Comparison of ENCODE assay signal across 20 cellular contexts in the genomic region with DNA sequence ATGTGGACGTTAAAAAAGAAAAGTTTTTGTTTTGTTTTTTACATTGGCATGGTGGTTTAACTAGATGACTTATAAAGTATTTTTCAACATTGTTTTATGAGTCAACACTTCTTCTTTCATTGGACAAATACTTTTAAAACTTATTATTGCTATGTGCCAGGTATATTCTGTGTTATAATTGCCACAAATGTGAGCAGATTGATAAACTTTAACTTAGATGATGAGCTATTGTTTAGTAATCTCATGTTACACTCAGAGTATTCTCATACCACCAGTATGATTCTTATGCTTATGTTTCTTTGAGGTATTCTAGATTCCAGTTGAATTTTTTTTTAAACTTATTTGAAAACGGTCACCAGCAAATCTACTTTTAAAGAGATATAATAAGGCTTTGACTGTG.
A peak's percentile ranks its signal among the peaks of the same experiment; 100 is the strongest.
DNase-seq lines count a peak whose midpoint lies in the region; ATAC-seq, FAIRE-seq and TF ChIP-seq lines count a peak whose summit lies in the region.
"Had no signal": no experiment of that assay in that cellular context is flagged by ENCODE, and none has a peak within 500 bp of the region (broad histone marks: within the 10 kb centered on the region; RNA-seq: fewer than 3 reads in every experiment).

No MANE protein-coding gene starts in this region.

- H3K9me3 ChIP-seq in adipocyte (ENCODE audit: control insufficient read depth, low read length) = no peaks in the 10 kb centered on the region
- no peaks in the 10 kb centered on the region for H3K9me3 ChIP-seq in keratinocyte (ENCODE audit: control insufficient read depth, low read depth, low read length)
- no peaks in the 10 kb centered on the region for H3K9me3 ChIP-seq in hepatocyte (ENCODE audit: low read depth)
- H3K9me3 ChIP-seq: BLaER1 treated with 17β-estradiol and CSF1 and Interleukin-3, amounts not matched to agents 10 nM and 100 nM; Caco-2; Peyer's patch had no signal

- H2AFZ ChIP-seq in keratinocyte (ENCODE audit: control insufficient read depth, low read length) (no peak overlapping the region), hepatocyte (no peak overlapping the region)

- H3K27ac Mint-ChIP-seq in activated naive CD4-positive, alpha-beta T cell treated with anti-CD3 and anti-CD28 coated beads, Interleukin-2, amount 50 U/mL, for 24 hours = peak overlapping the region; percentile 30
- no peak overlapping the region for H3K27ac Mint-ChIP-seq in activated naive CD4-positive, alpha-beta T cell treated with anti-CD3 and anti-CD28 coated beads, Interleukin-2, amount 50 U/mL, for 72 hours
- peak overlapping the region; percentile 32 for H3K27ac Mint-ChIP-seq in stimulated activated effector memory CD8-positive, alpha-beta T cell treated with anti-CD3 and anti-CD28 coated beads, Interleukin-12 subunit alpha, Interleukin-12 subunit beta, amount 100 ng/mL, for 72 hours
- H3K27ac Mint-ChIP-seq in activated naive CD8-positive, alpha-beta T cell treated with anti-CD3 and anti-CD28 coated beads for 36 hours = no peak overlapping the region

- H3K9ac ChIP-seq in adipocyte (ENCODE audit: low read length) = no peak overlapping the region
- H3K9ac ChIP-seq in keratinocyte (ENCODE audit: control insufficient read depth, extremely low read depth, insufficient read depth, low read length) = no peak overlapping the region
- H3K9ac ChIP-seq: BLaER1 treated with 17β-estradiol and CSF1 and Interleukin-3, amounts not matched to agents 10 nM and 100 nM; KMS-11 had no signal

- no peak for ATAC-seq in activated naive CD4-positive, alpha-beta T cell treated with anti-CD3 and anti-CD28 coated beads, Interleukin-2, amount 50 U/mL, for 72 hours
- no peak for ATAC-seq in stimulated activated effector memory CD8-positive, alpha-beta T cell treated with anti-CD3 and anti-CD28 coated beads, Interleukin-12 subunit alpha, Interleukin-12 subunit beta, amount 100 ng/mL, for 72 hours
- ATAC-seq: GM12878 had no signal

- peak; percentile 9 for FAIRE-seq in keratinocyte (lab: Jason Lieb, UNC)
- FAIRE-seq: GM12878, GM18507 had no signal

- H3K4me3 Mint-ChIP-seq in activated naive CD4-positive, alpha-beta T cell treated with anti-CD3 and anti-CD28 coated beads, Interleukin-2, amount 50 U/mL, for 24 hours = no peak overlapping the region
- H3K4me3 Mint-ChIP-seq in stimulated activated effector memory CD8-positive, alpha-beta T cell treated with anti-CD3 and anti-CD28 coated beads, Interleukin-12 subunit alpha, Interleukin-12 subunit beta, amount 100 ng/mL, for 72 hours = no peak overlapping the region
- no peak overlapping the region for H3K4me3 Mint-ChIP-seq in activated naive CD8-positive, alpha-beta T cell treated with anti-CD3 and anti-CD28 coated beads for 36 hours

- H3K36me3 ChIP-seq in adipocyte (ENCODE audit: control insufficient read depth, insufficient read depth, low read length, severe bottlenecking) = peaks cover 9% of the 10 kb centered on the region
- no peaks in the 10 kb centered on the region for H3K36me3 ChIP-seq in keratinocyte (ENCODE audit: control insufficient read depth in 2 of 2, extremely low read depth in 1 of 2, insufficient read depth in 2 of 2, low read length in 2 of 2)
- H3K36me3 ChIP-seq in hepatocyte (replicated peaks; ENCODE audit: insufficient read depth, low read depth) = no peaks in the 10 kb centered on the region

- H3K9me2 ChIP-seq in hepatocyte (replicated peaks; ENCODE audit: insufficient read depth) = no peaks in the 10 kb centered on the region

- peaks cover 23% of the 10 kb centered on the region for H3K4me1 ChIP-seq in adipocyte (ENCODE audit: control insufficient read depth, insufficient read depth, low read length)
- no peaks in the 10 kb centered on the region for H3K4me1 ChIP-seq in keratinocyte (ENCODE audit: control insufficient read depth, extremely low read depth, insufficient read depth, low read length)
- no peaks in the 10 kb centered on the region for H3K4me1 ChIP-seq in hepatocyte (ENCODE audit: insufficient read depth)
- H3K4me1 ChIP-seq: Caco-2 had no signal

- no peaks in the 10 kb centered on the region for H3K9me1 ChIP-seq in keratinocyte (ENCODE audit: control insufficient read depth, extremely low read depth, insufficient read depth, low read length)

- peaks cover 73% of the 10 kb centered on the region for H3K4me1 Mint-ChIP-seq in activated naive CD4-positive, alpha-beta T cell treated with anti-CD3 and anti-CD28 coated beads, Interleukin-2, amount 50 U/mL, for 24 hours
- peaks cover 33% of the 10 kb centered on the region for H3K4me1 Mint-ChIP-seq in stimulated activated effector memory CD8-positive, alpha-beta T cell treated with anti-CD3 and anti-CD28 coated beads, Interleukin-12 subunit alpha, Interleukin-12 subunit beta, amount 100 ng/mL, for 72 hours
- peaks cover 55% of the 10 kb centered on the region for H3K4me1 Mint-ChIP-seq in activated naive CD8-positive, alpha-beta T cell treated with anti-CD3 and anti-CD28 coated beads for 36 hours

- H4K20me1 ChIP-seq in keratinocyte (ENCODE audit: control insufficient read depth, extremely low read depth, insufficient read depth, low read length) (no peaks in the 10 kb centered on the region), hepatocyte (ENCODE audit: insufficient read depth, poor library complexity, severe bottlenecking) (peaks cover 16% of the 10 kb centered on the region)

- H3K4me3 ChIP-seq in adipocyte (ENCODE audit: low read length) = no peak overlapping the region
- no peak overlapping the region for H3K4me3 ChIP-seq in keratinocyte (ENCODE audit: control insufficient read depth in 2 of 3, extremely low read depth in 1 of 3, insufficient read depth in 2 of 3, low read depth in 1 of 3, low read length in 3 of 3)
- H3K4me3 ChIP-seq in hepatocyte = no peak overlapping the region
- H3K4me3 ChIP-seq: BLaER1 treated with 17β-estradiol and CSF1 and Interleukin-3, amounts not matched to agents 10 nM and 100 nM; GM12878; Peyer's patch had no signal

- peaks cover 70% of the 10 kb centered on the region for H3K79me2 ChIP-seq in keratinocyte (ENCODE audit: control insufficient read depth, insufficient read depth, low read length)
- H3K79me2 ChIP-seq in hepatocyte = peaks cover 70% of the 10 kb centered on the region

- no peak for DNase-seq in activated naive CD4-positive, alpha-beta T cell treated with anti-CD3 and anti-CD28 coated beads, Interleukin-2, amount 50 U/mL, for 72 hours (ENCODE audit: low spot score in 2 of 2)
- DNase-seq in adipocyte (ENCODE audit: low read depth) (peak; percentile 10), keratinocyte (ENCODE audit: low read depth, low spot score) (no peak), SW 1271 (lab: John Stamatoyannopoulos, UW) (no peak), hepatocyte (ENCODE audit: low spot score) (no peak)
- no peak for DNase-seq in stimulated activated effector memory CD8-positive, alpha-beta T cell treated with anti-CD3 and anti-CD28 coated beads, Interleukin-12 subunit alpha, Interleukin-12 subunit beta, amount 100 ng/mL, for 72 hours (ENCODE audit: low spot score in 2 of 2)
- no peak for DNase-seq in activated naive CD8-positive, alpha-beta T cell treated with anti-CD3 and anti-CD28 coated beads for 36 hours
- DNase-seq: Caco-2, GOT3, NCI-H1105 treated with DMSO at 0.1 percent for 48 hours, NCI-H187, NCI-H2171, NCI-H774, Peyer's patch, SHP77 treated with DMSO at 0.1 percent for 48 hours had no signal

- no peaks in the 10 kb centered on the region for H3K27me3 Mint-ChIP-seq in activated naive CD4-positive, alpha-beta T cell treated with anti-CD3 and anti-CD28 coated beads, Interleukin-2, amount 50 U/mL, for 24 hours
- H3K27me3 Mint-ChIP-seq in activated naive CD8-positive, alpha-beta T cell treated with anti-CD3 and anti-CD28 coated beads for 36 hours = no peaks in the 10 kb centered on the region

- dilution Hi-C loops in keratinocyte (cut with MboI; ENCODE audit: extremely low pct_ligation_motif_present, low sequenced_read_pairs) = no loop called here

- WGBS in hepatocyte (ENCODE audit: low lambda C conversion rate, missing lambda C conversion rate) = 97% methylated on average over 2 of the region's 2 CpGs

- H3K27me3 ChIP-seq in adipocyte (replicated peaks; ENCODE audit: control insufficient read depth, insufficient read depth, low read length) = no peaks in the 10 kb centered on the region
- H3K27me3 ChIP-seq in keratinocyte (ENCODE audit: control insufficient read depth, extremely low read depth, insufficient read depth, low read length) = no peaks in the 10 kb centered on the region
- H3K27me3 ChIP-seq in hepatocyte = no peaks in the 10 kb centered on the region
- H3K27me3 ChIP-seq: BLaER1 treated with 17β-estradiol and CSF1 and Interleukin-3, amounts not matched to agents 10 nM and 100 nM; Peyer's patch had no signal

- no peak for TF ChIP-seq CTCF in keratinocyte (optimal IDR thresholded peaks at IDR 0.05 in 1 of 3, IDR thresholded peaks at IDR 0.05 in 1 of 3, conservative IDR thresholded peaks at IDR 0.05 in 1 of 3; ENCODE audit: extremely low read depth in 1 of 3, insufficient read depth in 2 of 3, low read length in 3 of 3)
- TF ChIP-seq CTCF in hepatocyte (IDR thresholded peaks at IDR 0.05; ENCODE audit: poor library complexity) = no peak

- H3K9me3 Mint-ChIP-seq in activated naive CD4-positive, alpha-beta T cell treated with anti-CD3 and anti-CD28 coated beads, Interleukin-2, amount 50 U/mL, for 24 hours = no peaks in the 10 kb centered on the region
- H3K9me3 Mint-ChIP-seq in activated naive CD4-positive, alpha-beta T cell treated with anti-CD3 and anti-CD28 coated beads, Interleukin-2, amount 50 U/mL, for 72 hours = peaks cover 0 to 5% of the 10 kb centered on the region in 2 donors
- no peaks in the 10 kb centered on the region for H3K9me3 Mint-ChIP-seq in stimulated activated effector memory CD8-positive, alpha-beta T cell treated with anti-CD3 and anti-CD28 coated beads, Interleukin-12 subunit alpha, Interleukin-12 subunit beta, amount 100 ng/mL, for 72 hours
- H3K9me3 Mint-ChIP-seq in activated naive CD8-positive, alpha-beta T cell treated with anti-CD3 and anti-CD28 coated beads for 36 hours = no peaks in the 10 kb centered on the region

- H3K4me2 ChIP-seq in keratinocyte (ENCODE audit: control insufficient read depth, extremely low read depth, insufficient read depth, low read depth, low read length) (no peak overlapping the region), hepatocyte (no peak overlapping the region)
- H3K4me2 ChIP-seq: BLaER1 treated with 17β-estradiol and CSF1 and Interleukin-3, amounts not matched to agents 10 nM and 100 nM; KMS-11 had no signal

- H3K27ac ChIP-seq in keratinocyte (ENCODE audit: control insufficient read depth, insufficient read depth, low read length) (no peak overlapping the region), hepatocyte (no peak overlapping the region)
- H3K27ac ChIP-seq: BLaER1 treated with 17β-estradiol and CSF1 and Interleukin-3, amounts not matched to agents 10 nM and 100 nM; KMS-11; Peyer's patch had no signal

- H3K36me3 Mint-ChIP-seq in activated naive CD4-positive, alpha-beta T cell treated with anti-CD3 and anti-CD28 coated beads, Interleukin-2, amount 50 U/mL, for 24 hours = peaks cover 2% of the 10 kb centered on the region
- no peaks in the 10 kb centered on the region for H3K36me3 Mint-ChIP-seq in activated naive CD4-positive, alpha-beta T cell treated with anti-CD3 and anti-CD28 coated beads, Interleukin-2, amount 50 U/mL, for 72 hours
- peaks cover 22% of the 10 kb centered on the region for H3K36me3 Mint-ChIP-seq in stimulated activated effector memory CD8-positive, alpha-beta T cell treated with anti-CD3 and anti-CD28 coated beads, Interleukin-12 subunit alpha, Interleukin-12 subunit beta, amount 100 ng/mL, for 72 hours
- peaks cover 14% of the 10 kb centered on the region for H3K36me3 Mint-ChIP-seq in activated naive CD8-positive, alpha-beta T cell treated with anti-CD3 and anti-CD28 coated beads for 36 hours

Comparison
In these comparisons a context has a peak if more than half of its experiments do, and no peak if none do; other contexts are left out.
1. H3K27ac Mint-ChIP-seq: peak in activated naive CD4-positive, alpha-beta T cell treated with anti-CD3 and anti-CD28 coated beads, Interleukin-2, amount 50 U/mL, for 24 hours (single experiment) and stimulated activated effector memory CD8-positive, alpha-beta T cell treated with anti-CD3 and anti-CD28 coated beads, Interleukin-12 subunit alpha, Interleukin-12 subunit beta, amount 100 ng/mL, for 72 hours (single experiment); none in activated naive CD4-positive, alpha-beta T cell treated with anti-CD3 and anti-CD28 coated beads, Interleukin-2, amount 50 U/mL, for 72 hours (0 of 2) and activated naive CD8-positive, alpha-beta T cell treated with anti-CD3 and anti-CD28 coated beads for 36 hours (single experiment).